In genomic region chr19:3669134-3669436, GRCh38 we compare ENCODE assay signal across 2 cellular contexts.
TF ChIP-seq lines count a peak whose summit lies in the region.

No MANE protein-coding gene starts in this region.

TF ChIP-seq in HEK293, 187 proteins besides CTCF, POLR2A, EP300 and RAD21:
- TF ChIP-seq ZNF600 (tag by site-specific recombination; IDR thresholded peaks at IDR 0.05) (peak; percentile 93), ZBTB17 (tag by site-specific recombination; IDR thresholded peaks at IDR 0.05) (no peak)

TF ChIP-seq in K562, 482 proteins besides CTCF, POLR2A, EP300 and RAD21:
- TF ChIP-seq POLR3G (IDR thresholded peaks at IDR 0.05; ENCODE audit: extremely low read depth, insufficient read length, insufficient replicate concordance): no peak
- TF ChIP-seq, protein P1, sequence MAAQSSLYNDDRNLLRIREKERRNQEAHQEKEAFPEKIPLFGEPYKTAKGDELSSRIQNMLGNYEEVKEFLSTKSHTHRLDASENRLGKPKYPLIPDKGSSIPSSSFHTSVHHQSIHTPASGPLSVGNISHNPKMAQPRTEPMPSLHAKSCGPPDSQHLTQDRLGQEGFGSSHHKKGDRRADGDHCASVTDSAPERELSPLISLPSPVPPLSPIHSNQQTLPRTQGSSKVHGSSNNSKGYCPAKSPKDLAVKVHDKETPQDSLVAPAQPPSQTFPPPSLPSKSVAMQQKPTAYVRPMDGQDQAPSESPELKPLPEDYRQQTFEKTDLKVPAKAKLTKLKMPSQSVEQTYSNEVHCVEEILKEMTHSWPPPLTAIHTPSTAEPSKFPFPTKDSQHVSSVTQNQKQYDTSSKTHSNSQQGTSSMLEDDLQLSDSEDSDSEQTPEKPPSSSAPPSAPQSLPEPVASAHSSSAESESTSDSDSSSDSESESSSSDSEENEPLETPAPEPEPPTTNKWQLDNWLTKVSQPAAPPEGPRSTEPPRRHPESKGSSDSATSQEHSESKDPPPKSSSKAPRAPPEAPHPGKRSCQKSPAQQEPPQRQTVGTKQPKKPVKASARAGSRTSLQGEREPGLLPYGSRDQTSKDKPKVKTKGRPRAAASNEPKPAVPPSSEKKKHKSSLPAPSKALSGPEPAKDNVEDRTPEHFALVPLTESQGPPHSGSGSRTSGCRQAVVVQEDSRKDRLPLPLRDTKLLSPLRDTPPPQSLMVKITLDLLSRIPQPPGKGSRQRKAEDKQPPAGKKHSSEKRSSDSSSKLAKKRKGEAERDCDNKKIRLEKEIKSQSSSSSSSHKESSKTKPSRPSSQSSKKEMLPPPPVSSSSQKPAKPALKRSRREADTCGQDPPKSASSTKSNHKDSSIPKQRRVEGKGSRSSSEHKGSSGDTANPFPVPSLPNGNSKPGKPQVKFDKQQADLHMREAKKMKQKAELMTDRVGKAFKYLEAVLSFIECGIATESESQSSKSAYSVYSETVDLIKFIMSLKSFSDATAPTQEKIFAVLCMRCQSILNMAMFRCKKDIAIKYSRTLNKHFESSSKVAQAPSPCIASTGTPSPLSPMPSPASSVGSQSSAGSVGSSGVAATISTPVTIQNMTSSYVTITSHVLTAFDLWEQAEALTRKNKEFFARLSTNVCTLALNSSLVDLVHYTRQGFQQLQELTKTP (IDR thresholded peaks at IDR 0.05; ENCODE audit: low read depth in 1 of 2, partially characterized antibody in 2 of 2): no peak
- no peak for TF ChIP-seq SIX5 (IDR thresholded peaks at IDR 0.05; ENCODE audit: borderline replicate concordance in 1 of 2, insufficient read depth in 1 of 2, low read depth in 1 of 2, low read length in 2 of 2)
- TF ChIP-seq ZNF134 (CRISPR knock-in tag; conservative IDR thresholded peaks at IDR 0.05): no peak
